ENCODE assay signal across 8 cellular contexts in the genomic region with DNA sequence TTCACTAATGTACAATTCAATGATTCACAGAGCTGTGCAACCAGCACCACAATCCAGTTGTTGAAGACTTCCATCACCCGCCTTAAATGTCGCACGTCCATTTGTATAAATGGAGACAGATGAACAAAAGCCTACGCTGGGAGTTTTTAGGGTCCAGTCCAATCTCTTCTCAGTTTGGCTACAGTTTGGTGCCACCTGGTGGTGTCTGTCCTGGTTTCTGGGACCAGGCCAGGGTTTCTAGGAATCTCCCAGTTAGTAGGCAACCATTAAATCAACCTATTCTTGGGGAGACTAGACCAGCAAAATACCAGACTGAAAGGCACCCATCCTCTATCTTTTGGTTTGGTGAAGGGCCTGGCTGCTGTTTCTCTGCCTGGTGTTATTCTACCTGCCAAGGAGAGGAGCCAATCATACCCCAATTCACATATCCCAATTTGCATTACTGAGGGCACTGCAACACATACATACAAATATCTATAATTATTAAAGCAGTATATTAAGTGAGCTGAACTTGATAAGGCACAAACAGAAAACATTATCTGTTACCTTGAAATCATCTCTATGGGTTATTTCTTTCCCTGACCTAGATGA. TPM values are rescaled to one million over a fixed set of nuclear protein-coding genes. Genes with fewer than 3 reads are reported as not detected.
A peak's percentile ranks its signal among the peaks of the same experiment; 100 is the strongest.
DNase-seq lines count a peak whose midpoint lies in the region; ATAC-seq, FAIRE-seq and TF ChIP-seq lines count a peak whose summit lies in the region.

No MANE protein-coding gene starts in this region.

- no peak for ATAC-seq in HG02885 (IDR thresholded peaks at IDR 0.05; ENCODE audit: poor library complexity, unreplicated experiment)
- ATAC-seq in GM21529 (IDR thresholded peaks at IDR 0.05; ENCODE audit: unreplicated experiment) = no peak

- no peak overlapping the region for H2AFZ ChIP-seq in endothelial cell of umbilical vein (ENCODE audit: low read depth, low read length)

- no peak overlapping the region for H3K9ac ChIP-seq in endothelial cell of umbilical vein (replicated peaks; ENCODE audit: extremely low read depth, insufficient read depth, low read length)

- intact Hi-C loops in endothelial cell of umbilical vein (cut with micrococcal nuclease) = no loop called here

- DNase-seq in NCI-H1436 (lab: John Stamatoyannopoulos, UW) (peak; percentile 5), NCI-H1436 treated with DMSO at 0.1 percent for 48 hours (lab: John Stamatoyannopoulos, UW) (no peak), NB4 (ENCODE audit: low read depth) (peak; percentile 65), SKM-1 treated with dmso at 0.1 percent for 144 hours (lab: John Stamatoyannopoulos, UW; ENCODE audit: unreplicated experiment) (peak; percentile 5), endothelial cell of umbilical vein (ENCODE audit: low read depth, low spot score) (peak; percentile 68), neural crest cell (ENCODE audit: low read depth, low spot score) (peak; percentile 74)

- peak; percentile 93 for FAIRE-seq in endothelial cell of umbilical vein (lab: Jason Lieb, UNC)

- no TSS peak for BruUV-seq in endothelial cell of umbilical vein (replicated peaks; lab: Mats Ljungman, UMichigan)

- dilution Hi-C loops in endothelial cell of umbilical vein (cut with MboI; ENCODE audit: extremely low pct_ligation_motif_present, low sequenced_read_pairs) = no loop called here

- CTCF ChIA-PET in endothelial cell of umbilical vein (lab: Charles Lee) = interaction anchor here (0.6 to 3.7 kb wide), 7 partner anchors 9 to 954 kb away, joined by 3 to 23 read pairs (median 12); partner anchors contain the start of gene NBAS

- peaks cover 20% of the 10 kb centered on the region for H3K4me1 Mint-ChIP-seq in neural crest cell

- TF ChIP-seq POLR2A in NB4 (IDR thresholded peaks at IDR 0.05; ENCODE audit: extremely low read depth, insufficient read length) = no peak
- TF ChIP-seq POLR2A in endothelial cell of umbilical vein (IDR thresholded peaks at IDR 0.05; ENCODE audit: low read depth, low read length) = no peak

- POLR2A ChIA-PET in endothelial cell of umbilical vein (lab: Charles Lee) = no interaction called here

- H3K27me3 ChIP-seq in endothelial cell of umbilical vein (ENCODE audit: control insufficient read depth in 2 of 2, insufficient read depth in 2 of 2, low read length in 2 of 2) = no peaks in the 10 kb centered on the region

- H3K36me3 ChIP-seq in endothelial cell of umbilical vein (ENCODE audit: control insufficient read depth in 2 of 2, extremely low read depth in 1 of 2, insufficient read depth in 2 of 2, low read length in 2 of 2) = no peaks in the 10 kb centered on the region

- no peak overlapping the region for H3K4me2 ChIP-seq in endothelial cell of umbilical vein (ENCODE audit: insufficient read depth, low read length)

- H3K4me3 ChIP-seq in NB4 (ENCODE audit: low read depth, low read length) (no peak overlapping the region), endothelial cell of umbilical vein (replicated peaks in 1 of 3; ENCODE audit: insufficient read depth in 1 of 3, low read depth in 1 of 3, low read length in 3 of 3) (no peak overlapping the region)

- H3K9me1 ChIP-seq in endothelial cell of umbilical vein (replicated peaks; ENCODE audit: control insufficient read depth, extremely low read depth, insufficient read depth, low read length) = no peaks in the 10 kb centered on the region

- TF ChIP-seq CTCF in NB4 (IDR thresholded peaks at IDR 0.05; ENCODE audit: low read depth, low read length) (peak; percentile 71), endothelial cell of umbilical vein (IDR thresholded peaks at IDR 0.05; ENCODE audit: extremely low read depth in 1 of 2, insufficient read depth in 1 of 2, low read depth in 1 of 2, low read length in 2 of 2) (peak; percentile 73 to 75), neural crest cell (conservative IDR thresholded peaks at IDR 0.05) (peak; percentile 78)

- no peaks in the 10 kb centered on the region for H3K9me3 Mint-ChIP-seq in neural crest cell

- no peaks in the 10 kb centered on the region for H3K9me3 ChIP-seq in endothelial cell of umbilical vein (replicated peaks; ENCODE audit: control insufficient read depth, insufficient read depth, low read length)

- H3K79me2 ChIP-seq in endothelial cell of umbilical vein (ENCODE audit: control insufficient read depth, insufficient read depth, low read length) = peaks cover 21% of the 10 kb centered on the region

- peak overlapping the region; percentile 79 for H3K4me3 Mint-ChIP-seq in neural crest cell

- no peak overlapping the region for H3K27ac Mint-ChIP-seq in neural crest cell (ENCODE audit: unreplicated experiment)

- no peaks in the 10 kb centered on the region for H3K36me3 Mint-ChIP-seq in neural crest cell (ENCODE audit: low read depth)

- no peaks in the 10 kb centered on the region for H4K20me1 ChIP-seq in endothelial cell of umbilical vein (replicated peaks; ENCODE audit: control insufficient read depth, extremely low read depth, insufficient read depth, low read length)

- no peak overlapping the region for H3K27ac ChIP-seq in endothelial cell of umbilical vein (ENCODE audit: insufficient read depth, low read depth, low read length)

- H3K27me3 Mint-ChIP-seq in neural crest cell (ENCODE audit: low read depth) = no peaks in the 10 kb centered on the region

- H3K4me1 ChIP-seq in endothelial cell of umbilical vein (ENCODE audit: control insufficient read depth, extremely low read depth, insufficient read depth, low read length) = peaks cover 13% of the 10 kb centered on the region

TF ChIP-seq in endothelial cell of umbilical vein, 7 proteins besides CTCF, POLR2A, EP300 and RAD21:
- TF ChIP-seq JUN (IDR thresholded peaks at IDR 0.05; ENCODE audit: borderline replicate concordance, insufficient read depth, insufficient read length, low read depth) (no peak), GATA2 (IDR thresholded peaks at IDR 0.05; ENCODE audit: insufficient read depth, insufficient read length, low read depth, low read length) (no peak), EZH2 (IDR thresholded peaks at IDR 0.05; ENCODE audit: borderline replicate concordance, low read depth, low read length, severe bottlenecking) (no peak), FOS (IDR thresholded peaks at IDR 0.05; ENCODE audit: borderline replicate concordance, insufficient read depth, low read length) (no peak), MYC (IDR thresholded peaks at IDR 0.05; ENCODE audit: low read depth, low read length) (no peak), POLR2AphosphoS5 (IDR thresholded peaks at IDR 0.05; ENCODE audit: insufficient read depth, low read depth, low read length) (no peak), MAX (IDR thresholded peaks at IDR 0.05; ENCODE audit: insufficient read depth, insufficient read length) (no peak)

RNA-seq across cellular contexts. Expression of gene DDX1, which starts 3.2 kb away (rescaled TPM):
- total RNA-seq in endothelial cell of umbilical vein = 117 and 124 TPM in 2 replicates
- polyA plus RNA-seq in endothelial cell of umbilical vein = 28.4 and 41.2 TPM in 2 replicates
- polyA plus RNA-seq in endothelial cell of umbilical vein (2011; cell fraction: cytosol; rRNA removed) = 76.7 and 79.3 TPM in 2 replicates
- 66.9 and 89.7 TPM in 2 replicates for polyA plus RNA-seq in endothelial cell of umbilical vein (2011; cell fraction: nucleus; rRNA removed)
- polyA plus RNA-seq in endothelial cell of umbilical vein (2012) = 127 and 179 TPM in 2 replicates
- 34.2 and 38.7 TPM in 2 replicates for polyA minus RNA-seq in endothelial cell of umbilical vein
- polyA minus RNA-seq in endothelial cell of umbilical vein (2011; cell fraction: cytosol; rRNA and poly(A)+ RNA removed) = 42.5 TPM
- 35.5 and 40.1 TPM in 2 replicates for polyA minus RNA-seq in endothelial cell of umbilical vein (2011; cell fraction: nucleus; rRNA and poly(A)+ RNA removed)
- 154 and 157 TPM in 2 replicates for total RNA-seq in neural crest cell

RNA-seq across cellular contexts. Expression of gene NBAS, which starts 27.3 kb away (rescaled TPM):
- 41.2 and 43.0 TPM in 2 replicates for total RNA-seq in endothelial cell of umbilical vein
- polyA plus RNA-seq in endothelial cell of umbilical vein = 29.0 and 29.4 TPM in 2 replicates
- 30.2 and 31.9 TPM in 2 replicates for polyA plus RNA-seq in endothelial cell of umbilical vein (2011; cell fraction: cytosol; rRNA removed)
- polyA plus RNA-seq in endothelial cell of umbilical vein (2011; cell fraction: nucleus; rRNA removed) = 42.4 and 43.2 TPM in 2 replicates
- polyA plus RNA-seq in endothelial cell of umbilical vein (2012) = 30.7 and 33.7 TPM in 2 replicates
- 85.7 and 112 TPM in 2 replicates for polyA minus RNA-seq in endothelial cell of umbilical vein
- polyA minus RNA-seq in endothelial cell of umbilical vein (2011; cell fraction: cytosol; rRNA and poly(A)+ RNA removed) = 22.2 TPM
- polyA minus RNA-seq in endothelial cell of umbilical vein (2011; cell fraction: nucleus; rRNA and poly(A)+ RNA removed) = 88.9 and 139 TPM in 2 replicates
- total RNA-seq in neural crest cell = 58.7 and 61.6 TPM in 2 replicates
